19 cellular contexts compared by ENCODE assay signal in the genomic region with DNA sequence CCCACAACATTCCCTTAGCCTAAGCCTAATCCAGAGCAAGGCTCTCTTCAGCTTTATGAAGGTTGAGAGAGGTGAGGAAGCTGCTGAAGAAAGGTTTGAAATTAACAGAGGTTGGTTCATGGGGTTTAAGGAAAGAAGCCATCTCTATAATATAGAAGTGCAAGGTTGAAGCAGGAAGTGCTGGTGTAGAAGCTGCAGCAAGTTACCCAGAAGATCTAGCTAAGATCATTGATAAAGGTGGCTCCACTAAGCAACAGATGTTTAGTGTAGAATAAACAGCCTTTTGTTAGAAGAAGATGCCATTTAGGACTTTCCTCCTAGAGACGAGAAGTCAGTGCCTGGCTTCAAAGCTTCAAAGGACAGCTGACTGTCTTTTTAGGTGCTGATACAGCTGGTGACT. TPM values are rescaled to one million over a fixed set of nuclear protein-coding genes. Genes with fewer than 3 reads are reported as not detected.
A peak's percentile ranks its signal among the peaks of the same experiment; 100 is the strongest.
DNase-seq lines count a peak whose midpoint lies in the region; TF ChIP-seq lines count a peak whose summit lies in the region.
"Had no signal": no experiment of that assay in that cellular context is flagged by ENCODE, and none has a peak within 500 bp of the region (broad histone marks: within the 10 kb centered on the region; RNA-seq: fewer than 3 reads in every experiment).

No MANE protein-coding gene starts in this region.

- H3K9me3 ChIP-seq in CD4-positive, alpha-beta memory T cell (ENCODE audit: control insufficient read depth in 1 of 2, low read length in 2 of 2), result no peaks in the 10 kb centered on the region
- H3K9me3 ChIP-seq: BLaER1 had no signal

- no peaks in the 10 kb centered on the region for H3K27me3 Mint-ChIP-seq in T-helper 1 cell treated with Interleukin-12 subunit alpha and Interleukin-12 subunit beta and Interleukin-4 antibody, amounts not matched to agents 30 μg/mL and 1 μg/mL, for 36 hours (ENCODE audit: low read depth)
- no peaks in the 10 kb centered on the region for H3K27me3 Mint-ChIP-seq in CD4-positive, alpha-beta memory T cell
- no peaks in the 10 kb centered on the region for H3K27me3 Mint-ChIP-seq in glutamatergic neuron (ENCODE audit: unreplicated experiment)

- no peak for DNase-seq in T-helper 1 cell
- peak in 1 of 5 donors; percentile 17 for DNase-seq in CD4-positive, alpha-beta memory T cell
- DNase-seq in SK-MEL-5 (ENCODE audit: low read depth, low spot score), result peak; percentile 22
- DNase-seq in glutamatergic neuron, result no peak
- DNase-seq in DMS79 treated with DMSO at 0.1 percent for 48 hours (lab: John Stamatoyannopoulos, UW), result no peak
- DNase-seq in NCI-H1092 (lab: John Stamatoyannopoulos, UW), result no peak
- no peak for DNase-seq in HEK293T (ENCODE audit: extremely low spot score)
- DNase-seq: DMS79; GDM1; KBM-7; NCI-H1048; NCI-H1694; NCI-H526 treated with DMSO at 0.1 percent for 48 hours; NK-92 treated with Interleukin-12 subunit alpha and Interleukin-12 subunit beta, amount 100 ng/mL, for 24 hours; OCI-M1; RPMI8226 had no signal

- no peak overlapping the region for H3K4me3 ChIP-seq in CD4-positive, alpha-beta memory T cell (ENCODE audit: low read length in 2 of 2)
- H3K4me3 ChIP-seq: BLaER1 had no signal

- H3K4me1 ChIP-seq in CD4-positive, alpha-beta memory T cell (ENCODE audit: insufficient read depth, low read length), result no peaks in the 10 kb centered on the region
- H3K4me1 ChIP-seq: BLaER1 had no signal

- no peak overlapping the region for H3K4me3 Mint-ChIP-seq in T-helper 1 cell treated with Interleukin-12 subunit alpha and Interleukin-12 subunit beta and Interleukin-4 antibody, amounts not matched to agents 30 μg/mL and 1 μg/mL, for 36 hours
- H3K4me3 Mint-ChIP-seq in CD4-positive, alpha-beta memory T cell, result no peak overlapping the region
- H3K4me3 Mint-ChIP-seq in glutamatergic neuron (ENCODE audit: unreplicated experiment), result no peak overlapping the region

- H3K9me3 Mint-ChIP-seq in T-helper 1 cell treated with Interleukin-12 subunit alpha and Interleukin-12 subunit beta and Interleukin-4 antibody, amounts not matched to agents 30 μg/mL and 1 μg/mL, for 36 hours, result no peaks in the 10 kb centered on the region
- H3K9me3 Mint-ChIP-seq in CD4-positive, alpha-beta memory T cell, result no peaks in the 10 kb centered on the region
- H3K9me3 Mint-ChIP-seq in glutamatergic neuron (ENCODE audit: unreplicated experiment), result no peaks in the 10 kb centered on the region

- TF ChIP-seq CTCF in glutamatergic neuron (IDR thresholded peaks at IDR 0.05; ENCODE audit: partially characterized antibody, unreplicated experiment), result no peak

- peaks cover 8% of the 10 kb centered on the region for H3K4me1 Mint-ChIP-seq in T-helper 1 cell treated with Interleukin-12 subunit alpha and Interleukin-12 subunit beta and Interleukin-4 antibody, amounts not matched to agents 30 μg/mL and 1 μg/mL, for 36 hours (ENCODE audit: low read depth)
- H3K4me1 Mint-ChIP-seq in CD4-positive, alpha-beta memory T cell, result peaks cover 11 to 25% (median 20%) of the 10 kb centered on the region in 4 donors
- no peaks in the 10 kb centered on the region for H3K4me1 Mint-ChIP-seq in glutamatergic neuron (ENCODE audit: low read depth, unreplicated experiment)

- no peaks in the 10 kb centered on the region for H3K27me3 ChIP-seq in CD4-positive, alpha-beta memory T cell (ENCODE audit: insufficient read depth, low read length)
- H3K27me3 ChIP-seq: BLaER1 had no signal

- POLR2A ChIA-PET in CD4-positive, alpha-beta memory T cell (lab: Charles Lee; ENCODE audit: partially characterized antibody), result no interaction called here
- POLR2A ChIA-PET in HEK293T (lab: Yijun Ruan, JAX), result no interaction called here

- peaks cover 7% of the 10 kb centered on the region for H3K36me3 ChIP-seq in CD4-positive, alpha-beta memory T cell (ENCODE audit: insufficient read depth, low read length)

- in situ Hi-C loops in SK-MEL-5 (cut with HindIII; ENCODE audit: low pct_unique_long_range_greater_than_20kb, low sequenced_read_pairs), result no loop called here

- intact Hi-C loops in CD4-positive, alpha-beta memory T cell (cut with micrococcal nuclease), result no loop called here

- peaks cover 26% of the 10 kb centered on the region for H3K36me3 Mint-ChIP-seq in T-helper 1 cell treated with Interleukin-12 subunit alpha and Interleukin-12 subunit beta and Interleukin-4 antibody, amounts not matched to agents 30 μg/mL and 1 μg/mL, for 36 hours (ENCODE audit: low read depth)
- H3K36me3 Mint-ChIP-seq in CD4-positive, alpha-beta memory T cell, result peaks cover 19 to 47% of the 10 kb centered on the region in 2 donors
- peaks cover 4% of the 10 kb centered on the region for H3K36me3 Mint-ChIP-seq in glutamatergic neuron (ENCODE audit: unreplicated experiment)

- H3K27ac Mint-ChIP-seq in T-helper 1 cell treated with Interleukin-12 subunit alpha and Interleukin-12 subunit beta and Interleukin-4 antibody, amounts not matched to agents 30 μg/mL and 1 μg/mL, for 36 hours, result peak overlapping the region; percentile 29
- H3K27ac Mint-ChIP-seq in CD4-positive, alpha-beta memory T cell, result peak overlapping the region; percentile 13 to 83 (median 64)
- peak overlapping the region; percentile 44 for H3K27ac Mint-ChIP-seq in glutamatergic neuron (ENCODE audit: unreplicated experiment)

- CTCF ChIA-PET in CD4-positive, alpha-beta memory T cell (lab: Charles Lee; ENCODE audit: partially characterized antibody), result interaction anchor here (0.9 to 1.5 kb wide), 3 partner anchors 18 to 319 kb away, joined by 3 read pairs; no protein-coding TSS in a partner anchor
- CTCF ChIA-PET in HEK293T (lab: Yijun Ruan, JAX), result no interaction called here

- no peak overlapping the region for H3K27ac ChIP-seq in CD4-positive, alpha-beta memory T cell (ENCODE audit: low read depth, low read length)
- H3K27ac ChIP-seq: 22Rv1, BLaER1 had no signal

TF ChIP-seq in HEK293T, 16 proteins besides CTCF, POLR2A, EP300 and RAD21:
- TF ChIP-seq BHLHE40 (IDR thresholded peaks at IDR 0.05; ENCODE audit: borderline replicate concordance) (no peak), SP1 (IDR thresholded peaks at IDR 0.05) (no peak), TARDBP (IDR thresholded peaks at IDR 0.05) (no peak), NFRKB (IDR thresholded peaks at IDR 0.05) (no peak), FOXA1 (IDR thresholded peaks at IDR 0.05) (no peak), ARNT (IDR thresholded peaks at IDR 0.05) (no peak), ZNF384 (IDR thresholded peaks at IDR 0.05) (no peak)

RNA-seq across cellular contexts. Expression of gene GOSR1, which starts 29.2 kb away (rescaled TPM):
- total RNA-seq in CD4-positive, alpha-beta memory T cell, result 10 to 100 TPM; 59.5 to 64.5 TPM
- 10 to 100 TPM; 39.2 to 59.6 TPM for polyA plus RNA-seq in CD4-positive, alpha-beta memory T cell
- total RNA-seq in SK-MEL-5 (2014; rRNA removed; shearing (Covaris generic)), result 13.4 and 16.4 TPM in 2 replicates
- polyA plus RNA-seq in SK-MEL-5 (2015; cell fraction: cytosol; rRNA removed), result 25.2 and 25.6 TPM in 2 replicates
- polyA plus RNA-seq in SK-MEL-5 (2015; cell fraction: nucleus; rRNA removed), result 23.4 and 24.1 TPM in 2 replicates
- total RNA-seq in glutamatergic neuron (ENCODE audit: unreplicated experiment), result 46.1 TPM
